ENCODE assay signal across 8 cellular contexts in genomic region chr1:154431586-154432373, GRCh38. TPM values are rescaled to one million over a fixed set of nuclear protein-coding genes. Genes with fewer than 3 reads are reported as not detected.
DNase-seq lines count a peak whose midpoint lies in the region; ATAC-seq lines count a peak whose summit lies in the region.

No MANE protein-coding gene starts in this region.

- DNase-seq in GM23248 (peak; percentile 99), T1000 (lab: John Stamatoyannopoulos, UW) (peak; percentile 41), COR-L47 (lab: John Stamatoyannopoulos, UW) (no peak), NCI-H187 (lab: John Stamatoyannopoulos, UW) (no peak), mesenteric fat pad (ENCODE audit: low spot score) (no peak)
- DNase-seq in stimulated activated CD4-positive, alpha-beta T cell treated with anti-CD3 and anti-CD28 coated beads, Interleukin-15, amount 100 ng/mL, for 48 hours (ENCODE audit: low read depth in 2 of 2): peak; percentile 59 to 60

- in situ Hi-C loops in GM23248 (cut with MboI): no loop called here

- no peak overlapping the region for H3K4me3 ChIP-seq in GM23248
- no peak overlapping the region for H3K4me3 ChIP-seq in esophagus (ENCODE audit: low read depth in 1 of 2, low read length in 2 of 2)

- H3K27me3 ChIP-seq in GM23248 (replicated peaks; ENCODE audit: insufficient read depth) (no peaks in the 10 kb centered on the region), esophagus (ENCODE audit: control insufficient read depth in 1 of 2, insufficient read depth in 2 of 2, low read length in 2 of 2) (no peaks in the 10 kb centered on the region)

- no peak for ATAC-seq in GM18867 (IDR thresholded peaks at IDR 0.05; ENCODE audit: unreplicated experiment)

- no peaks in the 10 kb centered on the region for H3K9me3 ChIP-seq in GM23248 (ENCODE audit: low read depth)
- no peaks in the 10 kb centered on the region for H3K9me3 ChIP-seq in esophagus (ENCODE audit: control insufficient read depth in 2 of 2, insufficient read depth in 1 of 2, low read depth in 1 of 2, low read length in 1 of 2)

- H4K20me1 ChIP-seq in GM23248 (ENCODE audit: insufficient read depth): no peaks in the 10 kb centered on the region

- no peaks in the 10 kb centered on the region for H3K9me2 ChIP-seq in GM23248 (ENCODE audit: insufficient read depth)

- H3K9ac ChIP-seq in GM23248: peak overlapping the region; percentile 28

- H3K27ac ChIP-seq in GM23248 (peak overlapping the region; percentile 81), esophagus (ENCODE audit: low read depth in 2 of 2, low read length in 1 of 2) (peak overlapping the region; percentile 10 to 45)

- H3K4me2 ChIP-seq in GM23248 (ENCODE audit: unreplicated experiment): peak overlapping the region; percentile 32

- H3K4me1 ChIP-seq in GM23248 (ENCODE audit: insufficient read depth) (peaks cover 27% of the 10 kb centered on the region), esophagus (ENCODE audit: control insufficient read depth in 2 of 2, insufficient read depth in 2 of 2, low read length in 1 of 2) (peaks cover 16 to 30% of the 10 kb centered on the region in 2 donors)

- H2AFZ ChIP-seq in GM23248: no peak overlapping the region

- WGBS in GM23248 (ENCODE audit: low coverage in 1 of 2, low lambda C conversion rate in 2 of 2, missing lambda C conversion rate in 2 of 2), 2 experiments: 1 to 3% methylated on average over 10 of the region's 10 CpGs
- WGBS in esophagus, 2 donors: 57 to 74% methylated on average over 10 of the region's 10 CpGs

- H3K79me2 ChIP-seq in GM23248 (ENCODE audit: insufficient read depth): 0 out of 2 replicates have a peak, but pooled peaks cover 4% of the 10 kb centered on the region

- H3K36me3 ChIP-seq in GM23248 (ENCODE audit: low read depth) (no peaks in the 10 kb centered on the region), esophagus (ENCODE audit: control insufficient read depth in 2 of 2, insufficient read depth in 2 of 2, low read length in 1 of 2) (peaks cover 0 to 7% of the 10 kb centered on the region in 2 donors)

- H3F3A ChIP-seq in GM23248 (ENCODE audit: insufficient read depth): peaks cover 27% of the 10 kb centered on the region

RNA-seq across cellular contexts. Expression of gene IL6R, which starts 26.6 kb away (rescaled TPM):
- total RNA-seq in GM23248 (2014; rRNA removed; shearing (Covaris generic)): 3.9 and 8.8 TPM in 2 replicates
- polyA plus RNA-seq in GM23248 (2016; fragmentation: Nextera tagmentation; extraction: Ambion mirVana) (1.3 and 2.1 TPM in 2 replicates), esophagus (1 to 10 TPM; 2.7 to 3.4 TPM)
- 35.6 TPM for total RNA-seq in mesenteric fat pad

Comparison
In these comparisons a context has a peak if more than half of its experiments do, and no peak if none do; other contexts are left out.
1. DNase-seq: peak in GM23248 (single experiment), T1000 (single experiment) and stimulated activated CD4-positive, alpha-beta T cell treated with anti-CD3 and anti-CD28 coated beads, Interleukin-15, amount 100 ng/mL, for 48 hours (2 of 2); none in COR-L47 (single experiment), NCI-H187 (0 of 2) and mesenteric fat pad (single experiment).